ENCODE assay signal across 29 cellular contexts in the genomic region with DNA sequence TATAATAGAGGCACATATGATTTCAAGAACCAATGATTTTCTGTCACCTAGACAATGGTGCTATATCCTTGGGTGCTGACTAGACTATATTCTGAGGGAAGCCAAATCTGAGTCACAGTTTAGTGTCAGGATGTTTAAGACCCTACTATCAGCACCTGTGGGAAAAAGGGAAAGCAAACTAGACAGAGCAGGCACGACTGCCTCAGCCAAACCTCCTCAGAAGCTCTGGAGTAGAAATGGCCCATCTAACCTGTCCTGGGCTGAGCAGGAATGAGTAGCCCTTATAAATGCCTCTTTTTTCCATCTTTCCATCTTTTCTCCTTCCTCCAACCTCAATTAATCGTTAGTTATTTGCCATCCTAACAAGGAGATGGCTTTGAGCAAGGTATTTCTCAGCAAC.
"Had no signal": no experiment of that assay in that cellular context is flagged by ENCODE, and none has a peak within 500 bp of the region (broad histone marks: within the 10 kb centered on the region; RNA-seq: fewer than 3 reads in every experiment).

No MANE protein-coding gene starts in this region.

- H3K9me3 ChIP-seq: ascending aorta, body of pancreas, SJSA1 had no signal

- ATAC-seq: activated CD8-positive, alpha-beta T cell treated with anti-CD3 and anti-CD28 coated beads, Interleukin-2, amount 10 ng/mL, durations not matched to agents 7 days and 5 days; activated naive CD4-positive, alpha-beta T cell treated with anti-CD3 and anti-CD28 coated beads, Interleukin-2, amount 50 U/mL, for 72 hours; activated naive CD8-positive, alpha-beta T cell treated with anti-CD3 and anti-CD28 coated beads, Interleukin-2, amount 50 U/mL, for 24 hours; activated T-cell treated with anti-CD3 and anti-CD28 coated beads, Interleukin-2, amount 50 U/mL, for 4 hours; body of pancreas; Panc1; T-helper 17 cell; WTC11 had no signal

- H3K4me3 ChIP-seq: ascending aorta, body of pancreas, SJSA1 had no signal

- H3K4me2 ChIP-seq: KMS-11 had no signal

- DNase-seq: activated CD4-positive, alpha-beta T cell treated with anti-CD3 and anti-CD28 coated beads for 48 hours; activated CD4-positive, alpha-beta T cell treated with anti-CD3 and anti-CD28 coated beads, Interleukin-2, amount 50 U/mL, for 4 hours; activated CD4-positive, CD25-positive, alpha-beta regulatory T cell treated with anti-CD3 and anti-CD28 coated beads, Interleukin-2, amount 50 U/mL, for 72 hours; activated CD8-positive, alpha-beta memory T cell treated with anti-CD3 and anti-CD28 coated beads, Interleukin-2, amount 50 U/mL, for 48 hours; activated CD8-positive, alpha-beta T cell treated with anti-CD3 and anti-CD28 coated beads, Interleukin-2, amount 10 ng/mL, durations not matched to agents 7 days and 5 days; activated effector memory CD4-positive, alpha-beta T cell treated with anti-CD3 and anti-CD28 coated beads, Interleukin-2, amount 50 U/mL, for 16 hours; activated naive CD4-positive, alpha-beta T cell treated with Interleukin-2 at 50 U/mL for 16 hours; activated naive CD8-positive, alpha-beta T cell treated with anti-CD3 and anti-CD28 coated beads, Interleukin-2, amount 50 U/mL, for 24 hours; activated T-cell treated with anti-CD3 and anti-CD28 coated beads, Interleukin-2, amount 50 U/mL, for 4 hours; amniotic stem cell; body of pancreas; MM.1S; NCI-H187 treated with DMSO at 0.1 percent for 48 hours; NCI-H2171; NCI-H226; NCI-H510A; NCI-H526 treated with DMSO at 0.1 percent for 48 hours; NCI-H82; NK-92 treated with Interleukin-12 subunit alpha and Interleukin-12 subunit beta, amount 100 ng/mL, for 24 hours; OCI-M1; RPMI8226; T-helper 17 cell; T-helper 9 cell had no signal

- H3K27me3 ChIP-seq: ascending aorta, body of pancreas, SJSA1 had no signal

- H3K36me3 ChIP-seq: ascending aorta, SJSA1 had no signal

- H3K27ac ChIP-seq: ascending aorta, body of pancreas, KMS-11, SJSA1 had no signal

- H3K4me1 ChIP-seq: ascending aorta, body of pancreas, SJSA1 had no signal

- H3K9ac ChIP-seq: KMS-11 had no signal
